Comparison of ENCODE assay signal across 25 cellular contexts in the genomic region with DNA sequence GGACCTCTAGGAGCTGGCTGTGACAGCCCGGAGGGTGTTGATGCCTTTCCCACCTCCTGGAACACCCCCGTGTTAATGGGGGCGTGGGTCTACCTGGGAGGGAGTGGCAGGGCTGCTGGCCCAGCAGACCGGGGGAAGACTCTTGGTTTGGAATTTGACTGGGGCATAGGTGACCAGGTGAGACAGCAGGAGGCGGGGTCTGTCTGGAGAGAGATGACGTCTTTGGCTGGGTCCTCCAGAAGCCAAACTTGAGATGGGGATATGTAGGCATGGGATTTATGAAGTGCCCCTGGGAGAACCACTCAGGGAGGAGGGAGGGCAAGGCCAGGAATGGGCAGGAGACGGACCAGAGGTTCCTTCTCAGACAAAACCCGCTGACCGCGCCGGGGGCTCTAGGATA. TPM values are rescaled to one million over a fixed set of nuclear protein-coding genes. Genes with fewer than 3 reads are reported as not detected.
DNase-seq lines count a peak whose midpoint lies in the region; ATAC-seq and TF ChIP-seq lines count a peak whose summit lies in the region.
"Had no signal": no experiment of that assay in that cellular context is flagged by ENCODE, and none has a peak within 500 bp of the region (broad histone marks: within the 10 kb centered on the region; RNA-seq: fewer than 3 reads in every experiment).

No MANE protein-coding gene starts in this region.

- H3K4me1 ChIP-seq in IMR-90 (ENCODE audit: control insufficient read depth, insufficient read depth, low read length), result peaks cover 48% of the 10 kb centered on the region
- no peaks in the 10 kb centered on the region for H3K4me1 ChIP-seq in effector memory CD4-positive, alpha-beta T cell (ENCODE audit: control insufficient read depth, insufficient read depth, low read length, poor library complexity, severe bottlenecking)

- peak overlapping the region; percentile 30; the same call in 1 of the 2 replicates for H4K91ac ChIP-seq in IMR-90 (ENCODE audit: insufficient read depth, low read depth, low read length)

- ATAC-seq in IMR-90 (ENCODE audit: low read depth), result no peak
- no peak for ATAC-seq in effector memory CD8-positive, alpha-beta T cell (replicated peaks)
- no peak for ATAC-seq in natural killer cell treated with Interleukin-12 subunit alpha and Interleukin-12 subunit beta and Interleukin-15 and Interleukin-18, amount 100 ng/mL, for 72 hours
- ATAC-seq in HG03175 (IDR thresholded peaks at IDR 0.05; ENCODE audit: unreplicated experiment), result no peak
- ATAC-seq: natural killer cell, T-helper 17 cell had no signal

- H2BK120ac ChIP-seq in IMR-90 (ENCODE audit: low read depth, low read length), result peak overlapping the region; percentile 42; the same call in 1 of the 2 replicates

- H3K36me3 ChIP-seq in IMR-90 (ENCODE audit: control insufficient read depth, insufficient read depth, low read length), result peaks cover 50% of the 10 kb centered on the region
- no peaks in the 10 kb centered on the region for H3K36me3 ChIP-seq in effector memory CD4-positive, alpha-beta T cell (ENCODE audit: control insufficient read depth, insufficient read depth, low read length)

- peak overlapping the region; percentile 68; the same call in 1 of the 2 replicates for H2AK5ac ChIP-seq in IMR-90 (ENCODE audit: low read depth, low read length)

- dilution Hi-C loops in IMR-90 (cut with HindIII; ENCODE audit: low sequenced_read_pairs, unreplicated experiment), result no loop called here

- no peak overlapping the region for H2AK9ac ChIP-seq in IMR-90 (replicated peaks; ENCODE audit: low read depth, low read length, poor library complexity)

- H3K56ac ChIP-seq in IMR-90 (ENCODE audit: extremely low read depth, insufficient read depth, low read length), result no peak overlapping the region

- H3K4me3 ChIP-seq in AG04450 (ENCODE audit: low read depth, low read length), result no peak overlapping the region
- H3K4me3 ChIP-seq in IMR-90 (ENCODE audit: insufficient read depth, low read depth, low read length), result no peak overlapping the region
- H3K4me3 ChIP-seq in effector memory CD4-positive, alpha-beta T cell (ENCODE audit: insufficient read depth, low read depth, low read length, poor library complexity, severe bottlenecking), result no peak overlapping the region
- H3K4me3 ChIP-seq: prostate gland, SJSA1, skin epidermis had no signal

- H3K36me3 Mint-ChIP-seq in effector memory CD8-positive, alpha-beta T cell (ENCODE audit: insufficient read depth), result peaks cover 5% of the 10 kb centered on the region
- peaks cover 16% of the 10 kb centered on the region for H3K36me3 Mint-ChIP-seq in nephron progenitor cell (ENCODE audit: low read depth)
- no peaks in the 10 kb centered on the region for H3K36me3 Mint-ChIP-seq in natural killer cell treated with Interleukin-12 subunit alpha and Interleukin-12 subunit beta and Interleukin-15 and Interleukin-18, amount 100 ng/mL, for 72 hours
- H3K36me3 Mint-ChIP-seq: natural killer cell had no signal

- POLR2A ChIA-PET in AG04450 (lab: Yijun Ruan, JAX) (interaction anchor here (2.2 kb wide), 1 partner anchor 9 kb away, joined by 5 read pairs; no protein-coding TSS in a partner anchor), IMR-90 (lab: Charles Lee; ENCODE audit: unreplicated experiment) (no interaction called here)

- DNase-seq in AG04450 (ENCODE audit: low read depth, low spot score) (no peak), IMR-90 (no peak), nephron progenitor cell (no peak), T-helper 1 cell (no peak)
- DNase-seq in effector memory CD8-positive, alpha-beta T cell, result no peak
- DNase-seq in effector memory CD4-positive, alpha-beta T cell, result no peak
- no peak for DNase-seq in natural killer cell treated with Interleukin-12 subunit alpha and Interleukin-12 subunit beta and Interleukin-15 and Interleukin-18, amount 100 ng/mL, for 72 hours (ENCODE audit: low spot score)
- DNase-seq: activated CD4-positive, alpha-beta T cell treated with anti-CD3 and anti-CD28 coated beads, Interleukin-2, amount 50 U/mL, for 48 hours; activated naive CD4-positive, alpha-beta T cell treated with Interleukin-2 at 50 U/mL for 16 hours; activated T-cell treated with anti-CD3 and anti-CD28 coated beads, Interleukin-2, amount 50 U/mL, for 1 hour; aorta; CD4-positive, alpha-beta memory T cell; hippocampal formation; natural killer cell; NCI-H1105 treated with DMSO at 0.1 percent for 48 hours; NCI-H748 treated with DMSO at 0.1 percent for 48 hours; OCI-M1; stimulated activated CD4-positive, alpha-beta T cell treated with anti-CD3 and anti-CD28 coated beads, Interleukin-4, amount 100 ng/mL, for 4 hours; substantia nigra; T-helper 17 cell had no signal

- CTCF ChIA-PET in AG04450 (lab: Charles Lee) (no interaction called here), IMR-90 (lab: Yijun Ruan, JAX) (no interaction called here)

- H3K23ac ChIP-seq in IMR-90 (ENCODE audit: low read depth, low read length), result no peak overlapping the region

- intact Hi-C loops in IMR-90 (cut with micrococcal nuclease), result no loop called here

- no peak overlapping the region for H3K18ac ChIP-seq in IMR-90 (ENCODE audit: low read depth, low read length)

- H2BK20ac ChIP-seq in IMR-90 (ENCODE audit: low read depth, low read length), result no peak overlapping the region

- no peak overlapping the region for H2AFZ ChIP-seq in IMR-90 (replicated peaks; ENCODE audit: low read length, poor library complexity)

- WGBS in IMR-90 (ENCODE audit: extremely low coverage in 2 of 2, insufficient read length in 1 of 2), 2 experiments, result 93% methylated on average over 3 of the region's 11 CpGs; no CpG with 5 or more reads in 1 of the 2 experiments

- H3K9me3 ChIP-seq in AG04450 (ENCODE audit: control insufficient read depth, insufficient read depth, low read length) (no peaks in the 10 kb centered on the region; the same call in 1 of the 2 replicates), IMR-90 (ENCODE audit: control insufficient read depth, insufficient read depth, low read length) (no peaks in the 10 kb centered on the region)
- no peaks in the 10 kb centered on the region for H3K9me3 ChIP-seq in effector memory CD4-positive, alpha-beta T cell (ENCODE audit: control insufficient read depth, low read length)
- H3K9me3 ChIP-seq: prostate gland, SJSA1 had no signal

- 0 out of 2 replicates have a peak overlapping the region, but pooled peaks have one; percentile 12 for H3K14ac ChIP-seq in IMR-90 (replicated peaks; ENCODE audit: low read depth, low read length)

- peak overlapping the region; percentile 43 for H2BK5ac ChIP-seq in IMR-90 (ENCODE audit: low read depth, low read length, poor library complexity, severe bottlenecking)

- no peak for TF ChIP-seq CTCF in AG04450 (IDR thresholded peaks at IDR 0.05; ENCODE audit: low read depth, low read length)
- no peak for TF ChIP-seq CTCF in IMR-90 (conservative IDR thresholded peaks at IDR 0.05; ENCODE audit: low read depth, low read length)
- TF ChIP-seq CTCF in nephron progenitor cell (IDR thresholded peaks at IDR 0.05), result no peak

- no peak overlapping the region for H3K4me2 ChIP-seq in IMR-90 (ENCODE audit: low read depth, low read length)

- peak overlapping the region; percentile 20 to 69 for H3K27ac Mint-ChIP-seq in effector memory CD8-positive, alpha-beta T cell
- peak overlapping the region; percentile 22 for H3K27ac Mint-ChIP-seq in nephron progenitor cell
- H3K27ac Mint-ChIP-seq in natural killer cell treated with Interleukin-12 subunit alpha and Interleukin-12 subunit beta and Interleukin-15 and Interleukin-18, amount 100 ng/mL, for 72 hours, result peak overlapping the region in 1 of 2 donors; percentile 45
- H3K27ac Mint-ChIP-seq: T-helper 17 cell had no signal

- H4K20me1 ChIP-seq in IMR-90 (ENCODE audit: insufficient read depth, low read length), result peaks cover 24% of the 10 kb centered on the region

- H4K5ac ChIP-seq in IMR-90 (ENCODE audit: low read depth, low read length), result no peak overlapping the region

- in situ Hi-C loops in IMR-90 (cut with MboI; ENCODE audit: low sequenced_read_pairs), result loop anchor here (25.0 kb wide), 1 partner anchor 763 kb away; no protein-coding TSS in a partner anchor

- H3K79me1 ChIP-seq in IMR-90 (ENCODE audit: low read depth in 1 of 2, low read length in 2 of 2), result peaks cover 47 to 100% of the 10 kb centered on the region in 2 experiments

- no peak overlapping the region for H3K4me3 Mint-ChIP-seq in effector memory CD8-positive, alpha-beta T cell
- H3K4me3 Mint-ChIP-seq in nephron progenitor cell, result no peak overlapping the region
- H3K4me3 Mint-ChIP-seq in natural killer cell treated with Interleukin-12 subunit alpha and Interleukin-12 subunit beta and Interleukin-15 and Interleukin-18, amount 100 ng/mL, for 72 hours, result no peak overlapping the region
- H3K4me3 Mint-ChIP-seq: CD4-positive, alpha-beta memory T cell; natural killer cell; T-helper 17 cell had no signal

- peaks cover 5 to 24% of the 10 kb centered on the region in 2 donors for H3K4me1 Mint-ChIP-seq in effector memory CD8-positive, alpha-beta T cell (ENCODE audit: low read depth in 2 of 2)
- H3K4me1 Mint-ChIP-seq in nephron progenitor cell, result peaks cover 15% of the 10 kb centered on the region
- peaks cover 14 to 28% of the 10 kb centered on the region in 2 donors for H3K4me1 Mint-ChIP-seq in natural killer cell treated with Interleukin-12 subunit alpha and Interleukin-12 subunit beta and Interleukin-15 and Interleukin-18, amount 100 ng/mL, for 72 hours (ENCODE audit: low read depth in 2 of 2)

- no peaks in the 10 kb centered on the region for H3K9me3 Mint-ChIP-seq in effector memory CD8-positive, alpha-beta T cell
- no peaks in the 10 kb centered on the region for H3K9me3 Mint-ChIP-seq in nephron progenitor cell
- H3K9me3 Mint-ChIP-seq in natural killer cell treated with Interleukin-12 subunit alpha and Interleukin-12 subunit beta and Interleukin-15 and Interleukin-18, amount 100 ng/mL, for 72 hours, result no peaks in the 10 kb centered on the region
- H3K9me3 Mint-ChIP-seq: CD4-positive, alpha-beta memory T cell; natural killer cell had no signal

- no peak overlapping the region for H3K9ac ChIP-seq in IMR-90 (ENCODE audit: low read depth, low read length)

- BruUV-seq in IMR-90 (replicated peaks; lab: Mats Ljungman, UMichigan), result no TSS peak

- peak overlapping the region; percentile 39 for H3K27ac ChIP-seq in AG04450 (ENCODE audit: low read depth, low read length)
- H3K27ac ChIP-seq in IMR-90 (ENCODE audit: insufficient read depth, low read length), result no peak overlapping the region
- no peak overlapping the region for H3K27ac ChIP-seq in effector memory CD4-positive, alpha-beta T cell (ENCODE audit: insufficient read depth, low read length, poor library complexity, severe bottlenecking)
- H3K27ac ChIP-seq: prostate gland, SJSA1, VCaP had no signal

- peak overlapping the region; percentile 99 for H3K4ac ChIP-seq in IMR-90 (ENCODE audit: low read depth, low read length)

- TF ChIP-seq POLR2A in IMR-90 (IDR thresholded peaks at IDR 0.05; ENCODE audit: low read depth, low read length), result no peak

- no peak overlapping the region for H2BK15ac ChIP-seq in IMR-90 (ENCODE audit: low read depth, low read length)

- H3K9me1 ChIP-seq in IMR-90 (ENCODE audit: insufficient read depth, low read length), result peaks cover 53% of the 10 kb centered on the region

- no peaks in the 10 kb centered on the region for H3K27me3 ChIP-seq in AG04450 (ENCODE audit: control insufficient read depth, insufficient read depth, low read length)
- H3K27me3 ChIP-seq in IMR-90 (ENCODE audit: control insufficient read depth, insufficient read depth, low read length), result no peaks in the 10 kb centered on the region
- H3K27me3 ChIP-seq in effector memory CD4-positive, alpha-beta T cell (replicated peaks; ENCODE audit: control insufficient read depth, insufficient read depth, low read length, poor library complexity, severe bottlenecking), result no peaks in the 10 kb centered on the region
- H3K27me3 ChIP-seq: SJSA1 had no signal

- TF ChIP-seq RAD21 in IMR-90 (IDR thresholded peaks at IDR 0.05; ENCODE audit: low read length), result no peak

- H4K8ac ChIP-seq in IMR-90 (ENCODE audit: low read depth in 2 of 2, low read length in 2 of 2), result peak overlapping the region in 1 of 2 experiments; percentile 31; a peak in 2 of 4 replicates

- H3K27me3 Mint-ChIP-seq in effector memory CD8-positive, alpha-beta T cell, result no peaks in the 10 kb centered on the region
- H3K27me3 Mint-ChIP-seq in nephron progenitor cell (ENCODE audit: low read depth, poor library complexity), result no peaks in the 10 kb centered on the region
- no peaks in the 10 kb centered on the region for H3K27me3 Mint-ChIP-seq in natural killer cell treated with Interleukin-12 subunit alpha and Interleukin-12 subunit beta and Interleukin-15 and Interleukin-18, amount 100 ng/mL, for 72 hours
- H3K27me3 Mint-ChIP-seq: CD4-positive, alpha-beta memory T cell; T-helper 17 cell had no signal

RNA-seq across cellular contexts. Expression of a gene that starts 42.6 kb away (rescaled TPM):
- polyA plus RNA-seq in AG04450 (2011; rRNA removed) (128 and 163 TPM in 2 replicates), IMR-90 (2012; rRNA removed) (110 and 112 TPM in 2 replicates)
- polyA minus RNA-seq in AG04450 (2011; rRNA and poly(A)+ RNA removed), result 189 and 242 TPM in 2 replicates
- 77.8 and 79.9 TPM in 2 replicates for total RNA-seq in IMR-90 (2012; rRNA removed)
- 55.9 and 71.1 TPM in 2 replicates for polyA plus RNA-seq in IMR-90 (2012; cell fraction: cytosol; rRNA removed)
- 133 and 147 TPM in 2 replicates for polyA plus RNA-seq in IMR-90 (2012; cell fraction: nucleus; rRNA removed; ENCODE audit: low replicate concordance)
- 10 to 100 TPM; 11.4 to 38.7 TPM for total RNA-seq in natural killer cell treated with Interleukin-12 subunit alpha and Interleukin-12 subunit beta and Interleukin-15 and Interleukin-18, amount 100 ng/mL, for 72 hours
